In the genomic region with DNA sequence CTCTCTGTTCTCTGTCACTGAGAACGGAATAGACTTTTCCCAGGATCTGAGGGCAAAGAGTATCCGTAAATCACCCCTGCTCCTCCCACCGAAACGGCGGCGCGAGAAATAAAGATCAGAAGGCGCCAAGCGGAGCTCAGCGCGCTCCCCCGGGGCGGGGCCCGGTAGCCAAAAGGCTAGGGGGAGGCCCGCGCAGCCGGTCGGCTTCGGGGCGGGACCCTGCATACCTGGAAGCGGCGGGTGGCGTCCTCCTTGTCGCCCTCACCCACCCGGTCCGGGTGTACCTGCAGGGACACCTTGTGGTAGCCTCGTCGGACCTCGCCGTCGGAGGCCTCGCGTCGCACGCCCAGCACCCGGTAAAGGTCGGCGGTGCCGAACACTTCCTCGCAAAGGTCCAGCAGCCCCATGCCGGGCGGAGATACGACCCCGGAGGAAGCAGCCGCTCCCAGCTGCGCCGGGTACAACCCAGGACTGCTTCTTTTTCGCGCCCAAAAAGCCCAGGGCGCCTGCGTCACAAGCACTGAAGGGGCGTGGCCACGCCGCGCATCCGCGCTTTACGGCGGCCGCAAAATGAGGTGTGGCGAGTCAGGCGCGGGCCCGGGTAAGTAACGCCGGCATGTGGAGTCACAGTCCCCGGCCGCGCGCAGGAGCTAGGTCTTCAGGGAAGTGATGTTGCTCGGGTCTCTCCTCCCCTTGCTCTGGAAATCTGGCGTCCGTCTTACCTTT, we compare ENCODE assay signal across 8 cellular contexts. TPM values are rescaled to one million over a fixed set of nuclear protein-coding genes. Genes with fewer than 3 reads are reported as not detected.
DNase-seq lines count a peak whose midpoint lies in the region; ATAC-seq, FAIRE-seq and TF ChIP-seq lines count a peak whose summit lies in the region.

A gene with protein sequence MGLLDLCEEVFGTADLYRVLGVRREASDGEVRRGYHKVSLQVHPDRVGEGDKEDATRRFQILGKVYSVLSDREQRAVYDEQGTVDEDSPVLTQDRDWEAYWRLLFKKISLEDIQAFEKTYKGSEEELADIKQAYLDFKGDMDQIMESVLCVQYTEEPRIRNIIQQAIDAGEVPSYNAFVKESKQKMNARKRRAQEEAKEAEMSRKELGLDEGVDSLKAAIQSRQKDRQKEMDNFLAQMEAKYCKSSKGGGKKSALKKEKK (minus strand): TSS at position 473 of the 726 bp plus-strand sequence. CDS start 66 bp downstream, at position 407.

- intact Hi-C loops in Caco-2 (cut with micrococcal nuclease; ENCODE audit: unreplicated experiment), result loop anchor here (1.0 kb wide), 1 partner anchor 79 kb away; the partner anchor contains the start of genes ECD and FAM149B1

- H3K4me3 ChIP-seq in Caco-2 (ENCODE audit: low read depth, low read length), result peak within 1 kb of the TSS; percentile 86
- peak within 1 kb of the TSS; percentile 96 for H3K4me3 ChIP-seq in endodermal cell (ENCODE audit: low read length)
- peak within 1 kb of the TSS; percentile 76 for H3K4me3 ChIP-seq in mesodermal cell (ENCODE audit: extremely low read depth, insufficient read depth, low read length, poor library complexity, severe bottlenecking)

- H3K4me3 Mint-ChIP-seq in Caco-2 (ENCODE audit: unreplicated experiment) (peak within 1 kb of the TSS; percentile 99), endodermal cell (peak within 1 kb of the TSS; percentile 93)
- peak within 1 kb of the TSS; percentile 96 for H3K4me3 Mint-ChIP-seq in activated CD8-positive, alpha-beta memory T cell treated with anti-CD3 and anti-CD28 coated beads, Interleukin-2, amount 10 ng/mL, durations not matched to agents 7 days and 5 days

- 0% methylated on average over 17 to 73 of the region's 73 CpGs for WGBS in endodermal cell (ENCODE audit: insufficient coverage in 1 of 2, insufficient read length in 1 of 2), 2 experiments
- 0% methylated on average over 56 to 64 of the region's 73 CpGs for WGBS in mesodermal cell (ENCODE audit: insufficient coverage in 2 of 2), 2 experiments

- H3K36me3 ChIP-seq in Caco-2 (ENCODE audit: control insufficient read depth, insufficient read depth, low read length), result peaks cover 6% of the 10 kb centered on the region
- peaks cover 58% of the 10 kb centered on the region for H3K36me3 ChIP-seq in endodermal cell (ENCODE audit: control insufficient read depth, insufficient read depth, low read length)
- peaks cover 68% of the 10 kb centered on the region for H3K36me3 ChIP-seq in mesodermal cell (ENCODE audit: control insufficient read depth, insufficient read depth, low read length)

- H3K27me3 Mint-ChIP-seq in Caco-2 (ENCODE audit: insufficient read depth, unreplicated experiment) (no peaks in the 10 kb centered on the region), endodermal cell (ENCODE audit: insufficient read depth) (no peaks in the 10 kb centered on the region)
- H3K27me3 Mint-ChIP-seq in activated CD8-positive, alpha-beta memory T cell treated with anti-CD3 and anti-CD28 coated beads, Interleukin-2, amount 10 ng/mL, durations not matched to agents 7 days and 5 days, result no peaks in the 10 kb centered on the region

- BruUV-seq in Caco-2 (replicated peaks; lab: Mats Ljungman, UMichigan), result no TSS peak

- DNase-seq in Caco-2 (peak; percentile 99 to 100), HTR-8/SVneo (ENCODE audit: insufficient read length, low spot score) (peak; percentile 90), NOMO-1 treated with DMSO at 0.1 percent for 48 hours (lab: John Stamatoyannopoulos, UW; ENCODE audit: unreplicated experiment) (peak; percentile 93), endodermal cell (peak; percentile 100)
- DNase-seq in activated CD8-positive, alpha-beta memory T cell treated with anti-CD3 and anti-CD28 coated beads, Interleukin-2, amount 10 ng/mL, durations not matched to agents 7 days and 5 days, result peak; percentile 98
- peak; percentile 91 to 93 for DNase-seq in stimulated activated CD8-positive, alpha-beta memory T cell treated with anti-CD3 and anti-CD28 coated beads, Interleukin-15, amount 100 ng/mL, for 4 hours (ENCODE audit: low read depth in 2 of 2)

- H3K9me3 ChIP-seq in Caco-2 (no peaks in the 10 kb centered on the region), endodermal cell (ENCODE audit: control insufficient read depth, low read length) (no peaks in the 10 kb centered on the region), mesodermal cell (ENCODE audit: control insufficient read depth, low read length) (no peaks in the 10 kb centered on the region)

- CTCF ChIA-PET in Caco-2 (lab: Charles Lee), result interaction anchor here (0.7 to 1.6 kb wide), 6 partner anchors 9 to 354 kb away, joined by 3 to 8 read pairs (median 5); partner anchors contain the start of genes ECD, FAM149B1 and P4HA1
- CTCF ChIA-PET in activated CD8-positive, alpha-beta memory T cell treated with anti-CD3 and anti-CD28 coated beads, Interleukin-2, amount 10 ng/mL, durations not matched to agents 7 days and 5 days (lab: Charles Lee), result interaction anchor here (0.6 to 2.2 kb wide), 8 partner anchors 9 to 397 kb away, joined by 3 to 12 read pairs (median 4); partner anchors contain the start of gene P4HA1

- H3K4me1 ChIP-seq in Caco-2 (0 out of 2 replicates have a peak, but pooled peaks cover 13% of the 10 kb centered on the region), endodermal cell (ENCODE audit: control insufficient read depth, insufficient read depth, low read length) (peaks cover 8% of the 10 kb centered on the region), mesodermal cell (ENCODE audit: control insufficient read depth, insufficient read depth, low read length, poor library complexity, severe bottlenecking) (peaks cover 17% of the 10 kb centered on the region)

- H3K36me3 Mint-ChIP-seq in Caco-2 (ENCODE audit: insufficient read depth, unreplicated experiment) (peaks cover 100% of the 10 kb centered on the region), endodermal cell (ENCODE audit: low read depth) (peaks cover 53% of the 10 kb centered on the region)
- peaks cover 68% of the 10 kb centered on the region for H3K36me3 Mint-ChIP-seq in activated CD8-positive, alpha-beta memory T cell treated with anti-CD3 and anti-CD28 coated beads, Interleukin-2, amount 10 ng/mL, durations not matched to agents 7 days and 5 days

- TF ChIP-seq CTCF in Caco-2 (IDR thresholded peaks at IDR 0.05; ENCODE audit: insufficient read depth in 1 of 2, low read depth in 1 of 2, low read length in 1 of 2, severe bottlenecking in 1 of 2, unreplicated experiment in 1 of 2) (peak in 1 of 2 experiments; percentile 44), endodermal cell (conservative IDR thresholded peaks at IDR 0.05) (peak; percentile 22)

- H3K27me3 ChIP-seq in Caco-2 (replicated peaks; ENCODE audit: control insufficient read depth, insufficient read depth, low read length) (no peaks in the 10 kb centered on the region), endodermal cell (ENCODE audit: control insufficient read depth, insufficient read depth, low read length, poor library complexity, severe bottlenecking) (no peaks in the 10 kb centered on the region)

- FAIRE-seq in HTR-8/SVneo (lab: Jason Lieb, UNC), result peak; percentile 46

- peak within 1 kb of the TSS; percentile 85 for H3K9ac ChIP-seq in endodermal cell (ENCODE audit: extremely low read depth, low read length, poor library complexity, severe bottlenecking)

- peaks cover 43% of the 10 kb centered on the region for H3K4me1 Mint-ChIP-seq in Caco-2 (ENCODE audit: low read depth, unreplicated experiment)
- H3K4me1 Mint-ChIP-seq in activated CD8-positive, alpha-beta memory T cell treated with anti-CD3 and anti-CD28 coated beads, Interleukin-2, amount 10 ng/mL, durations not matched to agents 7 days and 5 days, result peaks cover 67% of the 10 kb centered on the region
- peaks cover 29% of the 10 kb centered on the region for H3K4me1 Mint-ChIP-seq in endodermal cell

- peak within 1 kb of the TSS; percentile 96 for H3K27ac ChIP-seq in endodermal cell (ENCODE audit: low read depth, low read length)
- peak within 1 kb of the TSS; percentile 94 for H3K27ac ChIP-seq in mesodermal cell (ENCODE audit: low read depth, low read length, severe bottlenecking)

- POLR2A ChIA-PET in Caco-2 (lab: Charles Lee), result interaction anchor here (0.6 to 2.1 kb wide), 23 partner anchors 9 to 1396 kb away, joined by 3 to 31 read pairs (median 4); partner anchors contain the start of genes ADK, AP3M1, CFAP70 and ECD

- H3K9me3 Mint-ChIP-seq in Caco-2 (ENCODE audit: unreplicated experiment) (no peaks in the 10 kb centered on the region), endodermal cell (no peaks in the 10 kb centered on the region)
- no peaks in the 10 kb centered on the region for H3K9me3 Mint-ChIP-seq in activated CD8-positive, alpha-beta memory T cell treated with anti-CD3 and anti-CD28 coated beads, Interleukin-2, amount 10 ng/mL, durations not matched to agents 7 days and 5 days (ENCODE audit: low read depth)

- ATAC-seq in GM21367 (IDR thresholded peaks at IDR 0.05; ENCODE audit: unreplicated experiment), result peak; percentile 71
- ATAC-seq in activated CD8-positive, alpha-beta memory T cell treated with anti-CD3 and anti-CD28 coated beads, Interleukin-2, amount 10 ng/mL, durations not matched to agents 7 days and 5 days, result peak; percentile 95

- H3K27ac Mint-ChIP-seq in Caco-2 (ENCODE audit: unreplicated experiment), result peak within 1 kb of the TSS; percentile 100
- H3K27ac Mint-ChIP-seq in activated CD8-positive, alpha-beta memory T cell treated with anti-CD3 and anti-CD28 coated beads, Interleukin-2, amount 10 ng/mL, durations not matched to agents 7 days and 5 days, result peak within 1 kb of the TSS; percentile 96
- H3K27ac Mint-ChIP-seq in endodermal cell, result peak within 1 kb of the TSS; percentile 97

RNA-seq across cellular contexts. Expression of the gene that starts here (rescaled TPM):
- total RNA-seq in Caco-2 (2022), result 64.4 and 65.2 TPM in 2 replicates
- total RNA-seq in activated CD8-positive, alpha-beta memory T cell treated with anti-CD3 and anti-CD28 coated beads, Interleukin-2, amount 10 ng/mL, durations not matched to agents 7 days and 5 days, result 10 to 100 TPM; 63.5 to 65.1 TPM
- total RNA-seq in endodermal cell, result 10 to 100 TPM; 33.3 to 37.1 TPM
- polyA plus RNA-seq in endodermal cell (2013, experiment 1 of 2), result 38.7 TPM
- polyA plus RNA-seq in endodermal cell (2013, experiment 2 of 2), result 39.2 TPM
- polyA plus RNA-seq in mesodermal cell (2013, experiment 1 of 2), result 23.7 TPM
- 26.8 TPM for polyA plus RNA-seq in mesodermal cell (2013, experiment 2 of 2)

Comparison
In these comparisons a context has a peak if more than half of its experiments do, and no peak if none do; other contexts are left out.
1. Peak in every context shown above with its lines: DNase-seq, ATAC-seq, H3K4me3 ChIP-seq and H3K27ac ChIP-seq.